30 cellular contexts compared by ENCODE assay signal in the genomic region with DNA sequence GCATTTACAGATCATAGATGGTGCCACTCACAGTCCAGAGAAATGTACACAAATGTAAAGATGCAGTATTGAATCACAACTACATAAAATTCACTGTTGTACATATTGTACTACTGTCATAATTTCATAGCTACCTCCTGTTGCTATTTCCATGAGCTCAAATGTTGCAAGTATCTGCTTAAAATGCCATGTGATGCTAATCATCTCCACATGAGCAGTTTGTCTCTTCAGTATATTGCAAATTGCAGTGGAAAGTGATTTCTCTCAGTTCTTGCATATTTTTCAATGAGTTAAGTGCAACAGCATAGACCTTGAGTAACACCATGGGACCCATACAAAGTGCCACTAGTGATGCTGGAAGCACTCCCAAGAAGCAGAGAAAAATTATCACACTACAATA.
"Had no signal": no experiment of that assay in that cellular context is flagged by ENCODE, and none has a peak within 500 bp of the region (broad histone marks: within the 10 kb centered on the region; RNA-seq: fewer than 3 reads in every experiment).

No MANE protein-coding gene starts in this region.

- H3K9me3 ChIP-seq: lower lobe of right lung, pancreas, prostate gland, suprapubic skin, thoracic aorta, tibial artery, upper lobe of right lung had no signal

- H3K27ac ChIP-seq: left lung, lower lobe of right lung, pancreas, prostate gland, skin epidermis, suprapubic skin, thoracic aorta, tibial artery, upper lobe of right lung had no signal

- H3K4me1 ChIP-seq: left lung, lower lobe of right lung, pancreas, prostate gland, suprapubic skin, tibial artery, upper lobe of right lung had no signal

- H3K4me3 ChIP-seq: left lung, lower lobe of right lung, pancreas, prostate gland, skin epidermis, suprapubic skin, thoracic aorta, tibial artery, upper lobe of right lung had no signal

- DNase-seq: hypothalamus; immature natural killer cell; kidney; left colon; left lung; lower lobe of right lung; mammary epithelial cell; mesenchymal stem cell; naive thymus-derived CD8-positive, alpha-beta T cell; nucleus accumbens; pancreas; posterior cingulate gyrus; retina; right cardiac atrium; stimulated activated CD4-positive, alpha-beta T cell treated with anti-CD3 and anti-CD28 coated beads, Interleukin-12 subunit alpha, Interleukin-12 subunit beta, amount 100 ng/mL, for 4 hours; stimulated activated CD4-positive, alpha-beta T cell treated with anti-CD3 and anti-CD28 coated beads, Interleukin-15, amount 100 ng/mL, for 24 hours; stimulated activated CD4-positive, alpha-beta T cell treated with anti-CD3 and anti-CD28 coated beads, Interleukin-2, amount 100 ng/mL, for 24 hours; stimulated activated CD4-positive, alpha-beta T cell treated with anti-CD3 and anti-CD28 coated beads, Interleukin-4, amount 100 ng/mL, for 1 hour; stimulated activated naive CD4-positive, alpha-beta T cell; tibial artery; trophoblast cell; upper lobe of right lung had no signal

- H3K36me3 ChIP-seq: left lung, lower lobe of right lung, pancreas, prostate gland, suprapubic skin, thoracic aorta, tibial artery, upper lobe of right lung had no signal

- ATAC-seq: left colon; left lung; lower lobe of right lung; naive thymus-derived CD8-positive, alpha-beta T cell; pancreas; right cardiac atrium; sciatic nerve; stimulated activated effector memory CD8-positive, alpha-beta T cell treated with anti-CD3 and anti-CD28 coated beads, Interleukin-12 subunit alpha, Interleukin-12 subunit beta, amount 100 ng/mL, for 72 hours; upper lobe of right lung had no signal

- H3K27me3 ChIP-seq: left lung, pancreas, suprapubic skin, tibial artery, upper lobe of right lung had no signal

- FAIRE-seq: islet of Langerhans, kidney, pancreas, urothelium cell line had no signal
